9 cellular contexts compared by ENCODE assay signal in genomic region chr10:125921907-125922306, GRCh38. TPM values are rescaled to one million over a fixed set of nuclear protein-coding genes. Genes with fewer than 3 reads are reported as not detected.
DNase-seq lines count a peak whose midpoint lies in the region; ATAC-seq, FAIRE-seq and TF ChIP-seq lines count a peak whose summit lies in the region.
"Not testable (repeated sequence)": the region's sequence is repeated elsewhere in the genome, so short reads cannot be mapped to it uniquely, and the experiment has no call there.
"Had no signal": no experiment of that assay in that cellular context is flagged by ENCODE, and none has a peak within 500 bp of the region (broad histone marks: within the 10 kb centered on the region; RNA-seq: fewer than 3 reads in every experiment).

No MANE protein-coding gene starts in this region.

- not testable (repeated sequence) for H3K27ac ChIP-seq in HEK293 (ENCODE audit: extremely low read depth, low read depth, low read length); astrocyte (ENCODE audit: low read depth, low read length); mammary epithelial cell (ENCODE audit: insufficient read depth, low read depth, low read length); HepG2 (ENCODE audit: extremely low read length, insufficient read depth, low read length)

- TF ChIP-seq RAD21 in HepG2 (CRISPR knock-in tag; IDR thresholded peaks at IDR 0.05) = not testable (repeated sequence)

- H3K4me3 Mint-ChIP-seq in Calu3 (ENCODE audit: low read depth, unreplicated experiment); astrocyte (ENCODE audit: unreplicated experiment): not testable (repeated sequence)

- H3K4me1 Mint-ChIP-seq in Calu3 (ENCODE audit: low read depth, unreplicated experiment); astrocyte (ENCODE audit: low read depth, unreplicated experiment): not testable (repeated sequence)

- not testable (repeated sequence) for H3K36me3 Mint-ChIP-seq in Calu3 (ENCODE audit: insufficient read depth, unreplicated experiment); astrocyte (ENCODE audit: low read depth, unreplicated experiment)

- 92% methylated on average over 2 of the region's 2 CpGs for WGBS in mammary epithelial cell (ENCODE audit: low coverage, missing lambda C conversion rate)
- 18% methylated on average over 2 of the region's 2 CpGs for WGBS in HepG2 (ENCODE audit: low lambda C conversion rate)

- not testable (repeated sequence) for H3K9ac ChIP-seq in astrocyte (ENCODE audit: low read length); mammary epithelial cell (ENCODE audit: insufficient read depth, low read length); HepG2 (ENCODE audit: insufficient read depth, low read depth, low read length)

- POLR2A ChIA-PET in HEK293 (lab: Yijun Ruan, JAX); HepG2 (lab: Yijun Ruan, JAX): not testable (repeated sequence)

- in situ Hi-C loops in mammary epithelial cell (cut with MboI; ENCODE audit: low sequenced_read_pairs in 2 of 2); HepG2 (cut with HindIII; ENCODE audit: extremely low pct_ligation_motif_present, low pct_unique_long_range_greater_than_20kb): not testable (repeated sequence)

- H3K36me3 ChIP-seq in HEK293 (ENCODE audit: control insufficient read depth in 2 of 2, insufficient read depth in 1 of 2, low read length in 2 of 2); astrocyte (ENCODE audit: insufficient read depth, low read length); mammary epithelial cell (ENCODE audit: insufficient read depth, low read length); HepG2 (replicated peaks in 1 of 2; ENCODE audit: control insufficient read depth in 1 of 2, insufficient read depth in 2 of 2, low read length in 2 of 2): not testable (repeated sequence)

- not testable (repeated sequence) for FAIRE-seq in astrocyte (lab: Jason Lieb, UNC); HepG2 (lab: Jason Lieb, UNC)
- peak; percentile 69 for FAIRE-seq in endometrium (lab: Jason Lieb, UNC)

- not testable (repeated sequence) for H3K9me3 Mint-ChIP-seq in Calu3 (ENCODE audit: low read depth, unreplicated experiment); astrocyte (ENCODE audit: unreplicated experiment)

- H3K27ac Mint-ChIP-seq in Calu3 (ENCODE audit: unreplicated experiment) = peak overlapping the region; percentile 9
- H3K27ac Mint-ChIP-seq in astrocyte (ENCODE audit: unreplicated experiment) = peak overlapping the region; percentile 16

- H4K20me1 ChIP-seq in astrocyte (ENCODE audit: insufficient read depth, low read length); mammary epithelial cell (ENCODE audit: insufficient read depth, low read length); HepG2 (ENCODE audit: insufficient read depth, low read length): not testable (repeated sequence)

- CTCF ChIA-PET in Calu3 (lab: Charles Lee); HEK293 (lab: Yijun Ruan, JAX); mammary epithelial cell (lab: Charles Lee; ENCODE audit: low non-redundant PET); HepG2 (lab: Yijun Ruan, JAX; ENCODE audit: low intra/inter-chr PET ratio, low total read pairs): not testable (repeated sequence)

- dilution Hi-C loops in mammary epithelial cell (cut with HindIII; ENCODE audit: low sequenced_read_pairs) = not testable (repeated sequence)

- intact Hi-C loops in Calu3 (cut with micrococcal nuclease; ENCODE audit: unreplicated experiment) = loop anchor here (2.0 kb wide), 1 partner anchor 39 kb away; no protein-coding TSS in a partner anchor
- intact Hi-C loops in mammary epithelial cell (cut with micrococcal nuclease); HepG2 (cut with micrococcal nuclease; ENCODE audit: unreplicated experiment): not testable (repeated sequence)

- not testable (repeated sequence) for H3K9me3 ChIP-seq in HEK293 (ENCODE audit: control insufficient read depth, insufficient read depth, low read depth, low read length); astrocyte (ENCODE audit: insufficient read depth, low read depth, low read length); mammary epithelial cell (replicated peaks; ENCODE audit: insufficient read depth, low read length)
- peaks cover 18% of the 10 kb centered on the region for H3K9me3 ChIP-seq in HepG2 (ENCODE audit: low read length)

- H3K4me1 ChIP-seq in HEK293 (ENCODE audit: control insufficient read depth, insufficient read depth, low read length); astrocyte (ENCODE audit: insufficient read depth, low read length); mammary epithelial cell (ENCODE audit: insufficient read depth, low read length); HepG2 (ENCODE audit: insufficient read depth, low read length): not testable (repeated sequence)

- not testable (repeated sequence) for DNase-seq in Calu3; astrocyte (ENCODE audit: low read depth); mammary epithelial cell; HepG2 (ENCODE audit: low spot score)

- not testable (repeated sequence) for ATAC-seq in HepG2

- not testable (repeated sequence) for H2AFZ ChIP-seq in astrocyte (ENCODE audit: low read depth, low read length); mammary epithelial cell (ENCODE audit: low read depth, low read length); HepG2 (ENCODE audit: low read length)

- not testable (repeated sequence) for BruUV-seq in Calu3 (replicated peaks; lab: Mats Ljungman, UMichigan); mammary epithelial cell (replicated peaks; lab: Mats Ljungman, UMichigan); HepG2 (replicated peaks; lab: Mats Ljungman, UMichigan)

- H3K27me3 Mint-ChIP-seq in Calu3 (ENCODE audit: unreplicated experiment); astrocyte (ENCODE audit: low read depth, unreplicated experiment): not testable (repeated sequence)

- not testable (repeated sequence) for H3K4me2 ChIP-seq in astrocyte (ENCODE audit: low read length); HepG2 (ENCODE audit: low read depth, low read length)
- H3K4me2 ChIP-seq in mammary epithelial cell (ENCODE audit: insufficient read depth, low read depth, low read length) = peak overlapping the region; percentile 10

- not testable (repeated sequence) for H3K79me2 ChIP-seq in astrocyte (ENCODE audit: insufficient read depth, low read length); mammary epithelial cell (ENCODE audit: insufficient read depth, low read length); HepG2 (ENCODE audit: insufficient read depth, low read length)

- not testable (repeated sequence) for H3K4me3 ChIP-seq in HEK293 (ENCODE audit: low read depth, low read length); astrocyte (ENCODE audit: insufficient read depth, low read depth, low read length); mammary epithelial cell (replicated peaks in 1 of 3; ENCODE audit: insufficient read depth in 1 of 3, low read depth in 2 of 3, low read length in 3 of 3); HepG2 (replicated peaks in 1 of 3; ENCODE audit: insufficient read depth in 1 of 3, low read depth in 2 of 3, low read length in 3 of 3)

- not testable (repeated sequence) for H3K27me3 ChIP-seq in astrocyte (ENCODE audit: insufficient read depth, low read length); mammary epithelial cell (ENCODE audit: insufficient read depth, low read length); HepG2 (ENCODE audit: control insufficient read depth in 1 of 2, insufficient read depth in 2 of 2, low read length in 2 of 2)

- TF ChIP-seq EP300 in HepG2 (IDR thresholded peaks at IDR 0.05; ENCODE audit: low read depth in 2 of 2, low read length in 2 of 2); HepG2 (CRISPR knock-in tag; IDR thresholded peaks at IDR 0.05; ENCODE audit: borderline replicate concordance): not testable (repeated sequence)

- TF ChIP-seq CTCF in Calu3 (IDR thresholded peaks at IDR 0.05; ENCODE audit: unreplicated experiment); HEK293 (tag by site-specific recombination; IDR thresholded peaks at IDR 0.05); astrocyte (IDR thresholded peaks at IDR 0.05; ENCODE audit: insufficient read depth, low read depth, low read length); mammary epithelial cell (conservative IDR thresholded peaks at IDR 0.05 in 1 of 2, IDR thresholded peaks at IDR 0.05 in 1 of 2; ENCODE audit: extremely low read depth in 1 of 2, insufficient read depth in 1 of 2, low read depth in 1 of 2, low read length in 2 of 2); HepG2 (CRISPR knock-in tag; IDR thresholded peaks at IDR 0.05): not testable (repeated sequence)

- TF ChIP-seq POLR2A in HepG2 (IDR thresholded peaks at IDR 0.05; ENCODE audit: insufficient read depth in 1 of 2, low read depth in 2 of 2, low read length in 2 of 2) = not testable (repeated sequence)

RNA-seq across cellular contexts. Expression of gene FANK1, which starts 25.5 kb away (rescaled TPM):
- total RNA-seq in Calu3 (2022) (0.85 and 1.6 TPM in 2 replicates), astrocyte (9.7 and 12.1 TPM in 2 replicates), mammary epithelial cell (1 to 10 TPM; 3.4 to 6.2 TPM), HepG2 (2016; rRNA removed; fragmentation: Illumina TruSeq; extraction: Trizol) (not detected in 2 replicates)
- polyA plus RNA-seq in mammary epithelial cell (3.1 TPM), HepG2 (2011; rRNA removed) (0.08 and 0.22 TPM in 2 replicates)
- polyA minus RNA-seq in mammary epithelial cell = not detected
- total RNA-seq in HepG2 (2016; cell fraction: cytosol; rRNA removed; fragmentation: Illumina TruSeq; extraction: Trizol; ENCODE audit: low read depth) = not detected in 2 replicates
- total RNA-seq in HepG2 (2016; cell fraction: insoluble cytoplasmic fraction; rRNA removed; fragmentation: Illumina TruSeq; extraction: Trizol) = not detected in 2 replicates
- total RNA-seq in HepG2 (2016; cell fraction: membrane; rRNA removed; fragmentation: Illumina TruSeq; extraction: Trizol) = 0.28 TPM in 1 of 2 replicates, not detected in the other
- not detected in 2 replicates for total RNA-seq in HepG2 (2016; cell fraction: nucleus; rRNA removed; fragmentation: Illumina TruSeq; extraction: Trizol)
- 0.06 and 0.07 TPM in 2 replicates for polyA plus RNA-seq in HepG2 (2011; cell fraction: cytosol; rRNA removed)
- polyA plus RNA-seq in HepG2 (2011; cell fraction: nucleus; rRNA removed) = 0.45 and 0.50 TPM in 2 replicates
- 0.28 TPM in 1 of 2 replicates, not detected in the other for polyA plus RNA-seq in HepG2 (2012)
- polyA plus RNA-seq in HepG2 (2016; cell fraction: cytosol; fragmentation: Illumina TruSeq; extraction: Trizol; ENCODE audit: low read depth) = not detected in 2 replicates
- polyA plus RNA-seq in HepG2 (2016; cell fraction: insoluble cytoplasmic fraction; fragmentation: Illumina TruSeq; extraction: Trizol; ENCODE audit: low read depth) = not detected in 2 replicates
- 0.19 TPM in 1 of 2 replicates, not detected in the other for polyA plus RNA-seq in HepG2 (2016; cell fraction: membrane; fragmentation: Illumina TruSeq; extraction: Trizol; ENCODE audit: low read depth)
- not detected in 2 replicates for polyA plus RNA-seq in HepG2 (2016; cell fraction: nucleus; fragmentation: Illumina TruSeq; extraction: Trizol; ENCODE audit: insufficient read depth, low read depth)
- 0.49 TPM in 1 of 2 replicates, not detected in the other for polyA minus RNA-seq in HepG2 (2011; rRNA and poly(A)+ RNA removed; ENCODE audit: low replicate concordance)
- not detected in 2 replicates for polyA minus RNA-seq in HepG2 (2011; cell fraction: cytosol; rRNA and poly(A)+ RNA removed)
- polyA minus RNA-seq in HepG2 (2011; cell fraction: nucleus; rRNA and poly(A)+ RNA removed) = 0.25 and 0.64 TPM in 2 replicates
- total RNA-seq: B cell; CD8-positive, alpha-beta T cell; GM12878 had no signal

RNA-seq across cellular contexts. Expression of gene DHX32, which starts 40.8 kb away (rescaled TPM):
- total RNA-seq in Calu3 (2022) (29.2 and 32.2 TPM in 2 replicates), astrocyte (39.4 and 41.7 TPM in 2 replicates), mammary epithelial cell (10 to 100 TPM; 46.4 to 53.7 TPM), HepG2 (2016; rRNA removed; fragmentation: Illumina TruSeq; extraction: Trizol) (16.5 and 22.7 TPM in 2 replicates)
- polyA plus RNA-seq in mammary epithelial cell (31.8 TPM), HepG2 (2011; rRNA removed) (14.6 and 15.5 TPM in 2 replicates)
- 45.5 TPM for polyA minus RNA-seq in mammary epithelial cell
- 2.7 and 2.8 TPM in 2 replicates for total RNA-seq in HepG2 (2016; cell fraction: cytosol; rRNA removed; fragmentation: Illumina TruSeq; extraction: Trizol; ENCODE audit: low read depth)
- 14.9 and 22.8 TPM in 2 replicates for total RNA-seq in HepG2 (2016; cell fraction: insoluble cytoplasmic fraction; rRNA removed; fragmentation: Illumina TruSeq; extraction: Trizol)
- total RNA-seq in HepG2 (2016; cell fraction: membrane; rRNA removed; fragmentation: Illumina TruSeq; extraction: Trizol) = 6.9 and 9.3 TPM in 2 replicates
- total RNA-seq in HepG2 (2016; cell fraction: nucleus; rRNA removed; fragmentation: Illumina TruSeq; extraction: Trizol) = 10.7 and 11.6 TPM in 2 replicates
- 8.2 and 13.8 TPM in 2 replicates for polyA plus RNA-seq in HepG2 (2011; cell fraction: cytosol; rRNA removed)
- 7.2 and 8.7 TPM in 2 replicates for polyA plus RNA-seq in HepG2 (2011; cell fraction: nucleus; rRNA removed)
- 12.1 and 13.0 TPM in 2 replicates for polyA plus RNA-seq in HepG2 (2012)
- polyA plus RNA-seq in HepG2 (2016; cell fraction: cytosol; fragmentation: Illumina TruSeq; extraction: Trizol; ENCODE audit: low read depth) = 0.78 and 0.82 TPM in 2 replicates
- 15.3 and 18.4 TPM in 2 replicates for polyA plus RNA-seq in HepG2 (2016; cell fraction: insoluble cytoplasmic fraction; fragmentation: Illumina TruSeq; extraction: Trizol; ENCODE audit: low read depth)
- polyA plus RNA-seq in HepG2 (2016; cell fraction: membrane; fragmentation: Illumina TruSeq; extraction: Trizol; ENCODE audit: low read depth) = 3.0 and 3.3 TPM in 2 replicates
- 10.3 and 10.6 TPM in 2 replicates for polyA plus RNA-seq in HepG2 (2016; cell fraction: nucleus; fragmentation: Illumina TruSeq; extraction: Trizol; ENCODE audit: insufficient read depth, low read depth)
- polyA minus RNA-seq in HepG2 (2011; rRNA and poly(A)+ RNA removed; ENCODE audit: low replicate concordance) = 11.1 and 34.9 TPM in 2 replicates
- polyA minus RNA-seq in HepG2 (2011; cell fraction: cytosol; rRNA and poly(A)+ RNA removed) = 14.5 and 18.1 TPM in 2 replicates
- polyA minus RNA-seq in HepG2 (2011; cell fraction: nucleus; rRNA and poly(A)+ RNA removed) = 20.6 and 22.1 TPM in 2 replicates
